Comparison of ENCODE assay signal across 24 cellular contexts in genomic region chr6:129287778-129288177, GRCh38.
"Had no signal": no experiment of that assay in that cellular context is flagged by ENCODE, and none has a peak within 500 bp of the region (broad histone marks: within the 10 kb centered on the region; RNA-seq: fewer than 3 reads in every experiment).

No MANE protein-coding gene starts in this region.

- H3K27ac ChIP-seq: colonic mucosa, coronary artery, epithelial cell of prostate, esophagus muscularis mucosa, esophagus squamous epithelium, foreskin keratinocyte, gastrocnemius medialis, gastroesophageal sphincter, heart left ventricle, heart right ventricle had no signal

- DNase-seq: colonic mucosa; cortex of kidney; dermis blood vessel endothelial cell; dorsolateral prefrontal cortex; effector CD4-positive, alpha-beta T cell; effector CD8-positive, alpha-beta T cell; effector memory CD4-positive, alpha-beta T cell; effector memory CD8-positive, alpha-beta T cell; endodermal cell; erythroblast; esophagus squamous epithelium; foreskin fibroblast; foreskin keratinocyte; foreskin melanocyte; gastrocnemius medialis; glutamatergic neuron; head of caudate nucleus; heart left ventricle; heart right ventricle had no signal

- H3K36me3 ChIP-seq: colonic mucosa, esophagus squamous epithelium had no signal

- ATAC-seq: effector memory CD8-positive, alpha-beta T cell; esophagus mucosa; foreskin keratinocyte; gastrocnemius medialis; gastroesophageal sphincter; heart left ventricle had no signal

- H3K27me3 ChIP-seq: colonic mucosa, dorsolateral prefrontal cortex, esophagus muscularis mucosa, esophagus squamous epithelium, foreskin keratinocyte, gastrocnemius medialis, gastroesophageal sphincter, heart left ventricle, heart right ventricle had no signal

- H3K4me1 ChIP-seq: colonic mucosa, esophagus muscularis mucosa, esophagus squamous epithelium, foreskin keratinocyte, gastrocnemius medialis, gastroesophageal sphincter had no signal

- H3K9me3 ChIP-seq: colonic mucosa, esophagus muscularis mucosa, esophagus squamous epithelium, gastrocnemius medialis, gastroesophageal sphincter, heart left ventricle, heart right ventricle had no signal

- H3K4me3 ChIP-seq: colonic mucosa, coronary artery, dorsolateral prefrontal cortex, esophagus muscularis mucosa, esophagus squamous epithelium, gastrocnemius medialis, gastroesophageal sphincter, heart left ventricle, heart right ventricle had no signal
